ENCODE assay signal across 1 cellular context in the genomic region with DNA sequence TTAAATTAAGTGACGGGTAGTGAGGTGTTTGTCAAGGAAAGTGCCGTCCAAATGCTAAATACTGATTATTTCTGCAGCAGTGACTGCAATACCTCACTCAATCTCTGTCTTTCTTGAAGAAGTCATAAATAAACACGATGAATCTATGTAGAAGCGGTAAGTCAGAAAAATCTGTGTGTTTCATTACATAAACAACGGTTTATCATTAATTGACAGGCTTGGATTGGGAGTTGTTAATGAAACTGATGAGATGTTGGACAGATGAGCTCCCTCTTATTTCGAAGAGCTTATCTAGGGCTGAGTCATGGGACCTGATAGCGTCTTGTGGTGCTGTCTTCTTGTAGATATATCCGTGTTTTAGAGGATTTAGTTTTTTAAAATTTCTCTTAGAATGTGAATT.
A peak's percentile ranks its signal among the peaks of the same experiment; 100 is the strongest.
TF ChIP-seq lines count a peak whose summit lies in the region.

No MANE protein-coding gene starts in this region.

TF ChIP-seq in K562, 482 proteins besides CTCF, POLR2A, EP300 and RAD21 (continued from another document and continues in another):
- TF ChIP-seq, protein P1, sequence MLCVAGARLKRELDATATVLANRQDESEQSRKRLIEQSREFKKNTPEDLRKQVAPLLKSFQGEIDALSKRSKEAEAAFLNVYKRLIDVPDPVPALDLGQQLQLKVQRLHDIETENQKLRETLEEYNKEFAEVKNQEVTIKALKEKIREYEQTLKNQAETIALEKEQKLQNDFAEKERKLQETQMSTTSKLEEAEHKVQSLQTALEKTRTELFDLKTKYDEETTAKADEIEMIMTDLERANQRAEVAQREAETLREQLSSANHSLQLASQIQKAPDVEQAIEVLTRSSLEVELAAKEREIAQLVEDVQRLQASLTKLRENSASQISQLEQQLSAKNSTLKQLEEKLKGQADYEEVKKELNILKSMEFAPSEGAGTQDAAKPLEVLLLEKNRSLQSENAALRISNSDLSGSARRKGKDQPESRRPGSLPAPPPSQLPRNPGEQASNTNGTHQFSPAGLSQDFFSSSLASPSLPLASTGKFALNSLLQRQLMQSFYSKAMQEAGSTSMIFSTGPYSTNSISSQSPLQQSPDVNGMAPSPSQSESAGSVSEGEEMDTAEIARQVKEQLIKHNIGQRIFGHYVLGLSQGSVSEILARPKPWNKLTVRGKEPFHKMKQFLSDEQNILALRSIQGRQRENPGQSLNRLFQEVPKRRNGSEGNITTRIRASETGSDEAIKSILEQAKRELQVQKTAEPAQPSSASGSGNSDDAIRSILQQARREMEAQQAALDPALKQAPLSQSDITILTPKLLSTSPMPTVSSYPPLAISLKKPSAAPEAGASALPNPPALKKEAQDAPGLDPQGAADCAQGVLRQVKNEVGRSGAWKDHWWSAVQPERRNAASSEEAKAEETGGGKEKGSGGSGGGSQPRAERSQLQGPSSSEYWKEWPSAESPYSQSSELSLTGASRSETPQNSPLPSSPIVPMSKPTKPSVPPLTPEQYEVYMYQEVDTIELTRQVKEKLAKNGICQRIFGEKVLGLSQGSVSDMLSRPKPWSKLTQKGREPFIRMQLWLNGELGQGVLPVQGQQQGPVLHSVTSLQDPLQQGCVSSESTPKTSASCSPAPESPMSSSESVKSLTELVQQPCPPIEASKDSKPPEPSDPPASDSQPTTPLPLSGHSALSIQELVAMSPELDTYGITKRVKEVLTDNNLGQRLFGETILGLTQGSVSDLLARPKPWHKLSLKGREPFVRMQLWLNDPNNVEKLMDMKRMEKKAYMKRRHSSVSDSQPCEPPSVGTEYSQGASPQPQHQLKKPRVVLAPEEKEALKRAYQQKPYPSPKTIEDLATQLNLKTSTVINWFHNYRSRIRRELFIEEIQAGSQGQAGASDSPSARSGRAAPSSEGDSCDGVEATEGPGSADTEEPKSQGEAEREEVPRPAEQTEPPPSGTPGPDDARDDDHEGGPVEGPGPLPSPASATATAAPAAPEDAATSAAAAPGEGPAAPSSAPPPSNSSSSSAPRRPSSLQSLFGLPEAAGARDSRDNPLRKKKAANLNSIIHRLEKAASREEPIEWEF (CRISPR knock-in tag; IDR thresholded peaks at IDR 0.05) = no peak
- no peak for TF ChIP-seq ZNF384 (IDR thresholded peaks at IDR 0.05; ENCODE audit: low read depth, low read length)
- no peak for TF ChIP-seq RBM14 (IDR thresholded peaks at IDR 0.05; ENCODE audit: borderline replicate concordance, insufficient read depth, low read depth, low read length)
- TF ChIP-seq CXXC5 (CRISPR knock-in tag; IDR thresholded peaks at IDR 0.05) = 0 out of 2 replicates have a peak, but pooled peaks have one; percentile 27
- TF ChIP-seq MYNN (IDR thresholded peaks at IDR 0.05) = no peak
- no peak for TF ChIP-seq MYNN (CRISPR knock-in tag; IDR thresholded peaks at IDR 0.05)
- TF ChIP-seq MAFK (IDR thresholded peaks at IDR 0.05; ENCODE audit: low read length) = no peak
- TF ChIP-seq MEIS2 (IDR thresholded peaks at IDR 0.05; ENCODE audit: partially characterized antibody) = peak; percentile 60
- TF ChIP-seq RBM17 (IDR thresholded peaks at IDR 0.05; ENCODE audit: borderline replicate concordance, low read depth, low read length) = no peak
- peak; percentile 89 for TF ChIP-seq JUND (IDR thresholded peaks at IDR 0.05; ENCODE audit: borderline replicate concordance, low read depth, low read length)
- peak; percentile 74; the same call in 1 of the 3 replicates for TF ChIP-seq JUND (tag; IDR thresholded peaks at IDR 0.05; ENCODE audit: borderline replicate concordance, low read depth, low read length)
- no peak for TF ChIP-seq SIX5 (IDR thresholded peaks at IDR 0.05; ENCODE audit: borderline replicate concordance in 1 of 2, insufficient read depth in 1 of 2, low read depth in 1 of 2, low read length in 2 of 2)
- TF ChIP-seq, protein P2, sequence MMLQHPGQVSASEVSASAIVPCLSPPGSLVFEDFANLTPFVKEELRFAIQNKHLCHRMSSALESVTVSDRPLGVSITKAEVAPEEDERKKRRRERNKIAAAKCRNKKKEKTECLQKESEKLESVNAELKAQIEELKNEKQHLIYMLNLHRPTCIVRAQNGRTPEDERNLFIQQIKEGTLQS (IDR thresholded peaks at IDR 0.05) = 0 out of 2 replicates have a peak, but pooled peaks have one; percentile 35
- TF ChIP-seq, protein P2 (CRISPR knock-in tag; conservative IDR thresholded peaks at IDR 0.05) = no peak
- TF ChIP-seq SMARCC2 (IDR thresholded peaks at IDR 0.05; ENCODE audit: low read depth) = peak; percentile 50; the same call in 1 of the 2 replicates
- TF ChIP-seq SMARCA4 (IDR thresholded peaks at IDR 0.05) = peak; percentile 84
- TF ChIP-seq, protein P3, sequence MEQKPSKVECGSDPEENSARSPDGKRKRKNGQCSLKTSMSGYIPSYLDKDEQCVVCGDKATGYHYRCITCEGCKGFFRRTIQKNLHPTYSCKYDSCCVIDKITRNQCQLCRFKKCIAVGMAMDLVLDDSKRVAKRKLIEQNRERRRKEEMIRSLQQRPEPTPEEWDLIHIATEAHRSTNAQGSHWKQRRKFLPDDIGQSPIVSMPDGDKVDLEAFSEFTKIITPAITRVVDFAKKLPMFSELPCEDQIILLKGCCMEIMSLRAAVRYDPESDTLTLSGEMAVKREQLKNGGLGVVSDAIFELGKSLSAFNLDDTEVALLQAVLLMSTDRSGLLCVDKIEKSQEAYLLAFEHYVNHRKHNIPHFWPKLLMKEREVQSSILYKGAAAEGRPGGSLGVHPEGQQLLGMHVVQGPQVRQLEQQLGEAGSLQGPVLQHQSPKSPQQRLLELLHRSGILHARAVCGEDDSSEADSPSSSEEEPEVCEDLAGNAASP (IDR thresholded peaks at IDR 0.05) = no peak
- TF ChIP-seq ETV6 (IDR thresholded peaks at IDR 0.05; ENCODE audit: borderline replicate concordance in 1 of 2, low read depth in 2 of 2, low read length in 1 of 2) = no peak
- no peak for TF ChIP-seq ETV6 (CRISPR knock-in tag; IDR thresholded peaks at IDR 0.05; ENCODE audit: borderline replicate concordance)
- no peak for TF ChIP-seq U2AF1 (optimal IDR thresholded peaks at IDR 0.05; ENCODE audit: low read depth, low read length)
- TF ChIP-seq, protein P4, sequence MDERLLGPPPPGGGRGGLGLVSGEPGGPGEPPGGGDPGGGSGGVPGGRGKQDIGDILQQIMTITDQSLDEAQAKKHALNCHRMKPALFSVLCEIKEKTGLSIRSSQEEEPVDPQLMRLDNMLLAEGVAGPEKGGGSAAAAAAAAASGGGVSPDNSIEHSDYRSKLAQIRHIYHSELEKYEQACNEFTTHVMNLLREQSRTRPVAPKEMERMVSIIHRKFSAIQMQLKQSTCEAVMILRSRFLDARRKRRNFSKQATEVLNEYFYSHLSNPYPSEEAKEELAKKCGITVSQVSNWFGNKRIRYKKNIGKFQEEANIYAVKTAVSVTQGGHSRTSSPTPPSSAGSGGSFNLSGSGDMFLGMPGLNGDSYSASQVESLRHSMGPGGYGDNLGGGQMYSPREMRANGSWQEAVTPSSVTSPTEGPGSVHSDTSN (CRISPR knock-in tag; IDR thresholded peaks at IDR 0.05; ENCODE audit: low read depth) = no peak
- TF ChIP-seq, protein P4 (tag; conservative IDR thresholded peaks at IDR 0.05; ENCODE audit: low read depth) = peak; percentile 89
- TF ChIP-seq, protein P5, sequence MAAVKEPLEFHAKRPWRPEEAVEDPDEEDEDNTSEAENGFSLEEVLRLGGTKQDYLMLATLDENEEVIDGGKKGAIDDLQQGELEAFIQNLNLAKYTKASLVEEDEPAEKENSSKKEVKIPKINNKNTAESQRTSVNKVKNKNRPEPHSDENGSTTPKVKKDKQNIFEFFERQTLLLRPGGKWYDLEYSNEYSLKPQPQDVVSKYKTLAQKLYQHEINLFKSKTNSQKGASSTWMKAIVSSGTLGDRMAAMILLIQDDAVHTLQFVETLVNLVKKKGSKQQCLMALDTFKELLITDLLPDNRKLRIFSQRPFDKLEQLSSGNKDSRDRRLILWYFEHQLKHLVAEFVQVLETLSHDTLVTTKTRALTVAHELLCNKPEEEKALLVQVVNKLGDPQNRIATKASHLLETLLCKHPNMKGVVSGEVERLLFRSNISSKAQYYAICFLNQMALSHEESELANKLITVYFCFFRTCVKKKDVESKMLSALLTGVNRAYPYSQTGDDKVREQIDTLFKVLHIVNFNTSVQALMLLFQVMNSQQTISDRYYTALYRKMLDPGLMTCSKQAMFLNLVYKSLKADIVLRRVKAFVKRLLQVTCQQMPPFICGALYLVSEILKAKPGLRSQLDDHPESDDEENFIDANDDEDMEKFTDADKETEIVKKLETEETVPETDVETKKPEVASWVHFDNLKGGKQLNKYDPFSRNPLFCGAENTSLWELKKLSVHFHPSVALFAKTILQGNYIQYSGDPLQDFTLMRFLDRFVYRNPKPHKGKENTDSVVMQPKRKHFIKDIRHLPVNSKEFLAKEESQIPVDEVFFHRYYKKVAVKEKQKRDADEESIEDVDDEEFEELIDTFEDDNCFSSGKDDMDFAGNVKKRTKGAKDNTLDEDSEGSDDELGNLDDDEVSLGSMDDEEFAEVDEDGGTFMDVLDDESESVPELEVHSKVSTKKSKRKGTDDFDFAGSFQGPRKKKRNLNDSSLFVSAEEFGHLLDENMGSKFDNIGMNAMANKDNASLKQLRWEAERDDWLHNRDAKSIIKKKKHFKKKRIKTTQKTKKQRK (IDR thresholded peaks at IDR 0.05; ENCODE audit: borderline replicate concordance, low read depth, low read length) = no peak
- TF ChIP-seq NFE2 (IDR thresholded peaks at IDR 0.05; ENCODE audit: low read depth) = peak; percentile 72
- TF ChIP-seq, protein P6, sequence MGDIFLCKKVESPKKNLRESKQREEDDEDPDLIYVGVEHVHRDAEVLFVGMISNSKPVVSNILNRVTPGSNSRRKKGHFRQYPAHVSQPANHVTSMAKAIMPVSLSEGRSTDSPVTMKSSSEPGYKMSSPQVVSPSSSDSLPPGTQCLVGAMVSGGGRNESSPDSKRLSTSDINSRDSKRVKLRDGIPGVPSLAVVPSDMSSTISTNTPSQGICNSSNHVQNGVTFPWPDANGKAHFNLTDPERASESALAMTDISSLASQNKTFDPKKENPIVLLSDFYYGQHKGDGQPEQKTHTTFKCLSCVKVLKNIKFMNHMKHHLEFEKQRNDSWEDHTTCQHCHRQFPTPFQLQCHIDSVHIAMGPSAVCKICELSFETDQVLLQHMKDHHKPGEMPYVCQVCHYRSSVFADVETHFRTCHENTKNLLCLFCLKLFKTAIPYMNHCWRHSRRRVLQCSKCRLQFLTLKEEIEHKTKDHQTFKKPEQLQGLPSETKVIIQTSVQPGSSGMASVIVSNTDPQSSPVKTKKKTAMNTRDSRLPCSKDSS (IDR thresholded peaks at IDR 0.05; ENCODE audit: low read depth, partially characterized antibody) = no peak
- TF ChIP-seq BRCA1 (IDR thresholded peaks at IDR 0.05) = no peak
- no peak for TF ChIP-seq BRCA1 (CRISPR knock-in tag; IDR thresholded peaks at IDR 0.05)
- TF ChIP-seq TRIM28 (IDR thresholded peaks at IDR 0.05) = no peak
- TF ChIP-seq HSF4 (CRISPR knock-in tag; IDR thresholded peaks at IDR 0.05; ENCODE audit: borderline replicate concordance) = no peak
- peak; percentile 32; the same call in 1 of the 2 replicates for TF ChIP-seq CBFA2T3 (IDR thresholded peaks at IDR 0.05)
- TF ChIP-seq KDM1A (IDR thresholded peaks at IDR 0.05) = peak; percentile 83
- TF ChIP-seq PTBP1 (IDR thresholded peaks at IDR 0.05; ENCODE audit: low read depth, low read length) = no peak
- no peak for TF ChIP-seq ZNF75A (CRISPR knock-in tag; IDR thresholded peaks at IDR 0.05)
- no peak for TF ChIP-seq GATAD2A (IDR thresholded peaks at IDR 0.05)
- TF ChIP-seq TEAD4 (IDR thresholded peaks at IDR 0.05; ENCODE audit: low read length) = 0 out of 2 replicates have a peak, but pooled peaks have one; percentile 16
- TF ChIP-seq TEAD4 (CRISPR knock-in tag; IDR thresholded peaks at IDR 0.05; ENCODE audit: borderline replicate concordance) = no peak
- no peak for TF ChIP-seq BCOR (IDR thresholded peaks at IDR 0.05)
- no peak for TF ChIP-seq SIRT6 (IDR thresholded peaks at IDR 0.05; ENCODE audit: low read depth, low read length)
- TF ChIP-seq ESRRA (IDR thresholded peaks at IDR 0.05; ENCODE audit: borderline replicate concordance, low read depth) = no peak
- no peak for TF ChIP-seq FOXK2 (conservative IDR thresholded peaks at IDR 0.05 in 1 of 2, IDR thresholded peaks at IDR 0.05 in 1 of 2; ENCODE audit: low read depth in 2 of 2)
- TF ChIP-seq, protein P7, sequence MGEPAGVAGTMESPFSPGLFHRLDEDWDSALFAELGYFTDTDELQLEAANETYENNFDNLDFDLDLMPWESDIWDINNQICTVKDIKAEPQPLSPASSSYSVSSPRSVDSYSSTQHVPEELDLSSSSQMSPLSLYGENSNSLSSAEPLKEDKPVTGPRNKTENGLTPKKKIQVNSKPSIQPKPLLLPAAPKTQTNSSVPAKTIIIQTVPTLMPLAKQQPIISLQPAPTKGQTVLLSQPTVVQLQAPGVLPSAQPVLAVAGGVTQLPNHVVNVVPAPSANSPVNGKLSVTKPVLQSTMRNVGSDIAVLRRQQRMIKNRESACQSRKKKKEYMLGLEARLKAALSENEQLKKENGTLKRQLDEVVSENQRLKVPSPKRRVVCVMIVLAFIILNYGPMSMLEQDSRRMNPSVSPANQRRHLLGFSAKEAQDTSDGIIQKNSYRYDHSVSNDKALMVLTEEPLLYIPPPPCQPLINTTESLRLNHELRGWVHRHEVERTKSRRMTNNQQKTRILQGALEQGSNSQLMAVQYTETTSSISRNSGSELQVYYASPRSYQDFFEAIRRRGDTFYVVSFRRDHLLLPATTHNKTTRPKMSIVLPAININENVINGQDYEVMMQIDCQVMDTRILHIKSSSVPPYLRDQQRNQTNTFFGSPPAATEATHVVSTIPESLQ (CRISPR knock-in tag; IDR thresholded peaks at IDR 0.05) = no peak
- no peak for TF ChIP-seq FOXJ2 (tag; IDR thresholded peaks at IDR 0.05)
- TF ChIP-seq RCOR1 (IDR thresholded peaks at IDR 0.05; ENCODE audit: borderline replicate concordance in 1 of 2, low read depth in 2 of 2, low read length in 2 of 2) = peak in 1 of 2 experiments; percentile 82; a peak in 2 of 4 replicates
- TF ChIP-seq, protein P8, sequence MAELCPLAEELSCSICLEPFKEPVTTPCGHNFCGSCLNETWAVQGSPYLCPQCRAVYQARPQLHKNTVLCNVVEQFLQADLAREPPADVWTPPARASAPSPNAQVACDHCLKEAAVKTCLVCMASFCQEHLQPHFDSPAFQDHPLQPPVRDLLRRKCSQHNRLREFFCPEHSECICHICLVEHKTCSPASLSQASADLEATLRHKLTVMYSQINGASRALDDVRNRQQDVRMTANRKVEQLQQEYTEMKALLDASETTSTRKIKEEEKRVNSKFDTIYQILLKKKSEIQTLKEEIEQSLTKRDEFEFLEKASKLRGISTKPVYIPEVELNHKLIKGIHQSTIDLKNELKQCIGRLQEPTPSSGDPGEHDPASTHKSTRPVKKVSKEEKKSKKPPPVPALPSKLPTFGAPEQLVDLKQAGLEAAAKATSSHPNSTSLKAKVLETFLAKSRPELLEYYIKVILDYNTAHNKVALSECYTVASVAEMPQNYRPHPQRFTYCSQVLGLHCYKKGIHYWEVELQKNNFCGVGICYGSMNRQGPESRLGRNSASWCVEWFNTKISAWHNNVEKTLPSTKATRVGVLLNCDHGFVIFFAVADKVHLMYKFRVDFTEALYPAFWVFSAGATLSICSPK (IDR thresholded peaks at IDR 0.05; ENCODE audit: borderline replicate concordance) = no peak
- TF ChIP-seq SMARCE1 (IDR thresholded peaks at IDR 0.05) = peak; percentile 59; the same call in 1 of the 2 replicates
